ENCODE assay signal across 8 cellular contexts in genomic region chr19:1259873-1260748, GRCh38. TPM values are rescaled to one million over a fixed set of nuclear protein-coding genes. Genes with fewer than 3 reads are reported as not detected.
DNase-seq lines count a peak whose midpoint lies in the region; ATAC-seq lines count a peak whose summit lies in the region.

No MANE protein-coding gene starts in this region.

- H3K9me3 ChIP-seq in KOPT-K1 (ENCODE audit: insufficient read depth, low read length, poor library complexity, severe bottlenecking) = no peaks in the 10 kb centered on the region
- peaks cover 4% of the 10 kb centered on the region for H3K9me3 ChIP-seq in iPS-18c (ENCODE audit: control insufficient read depth, insufficient read depth, low read length)

- H3K27ac Mint-ChIP-seq in activated naive CD4-positive, alpha-beta T cell treated with anti-CD3 and anti-CD28 coated beads, Interleukin-2, amount 50 U/mL, for 24 hours = peak overlapping the region; percentile 92

- intact Hi-C loops in Right ventricle myocardium inferior (cut with DNase I) (no loop called here), cardiac septum (cut with DNase I) (no loop called here)

- peak overlapping the region; percentile 86 for H3K4me3 Mint-ChIP-seq in activated naive CD4-positive, alpha-beta T cell treated with anti-CD3 and anti-CD28 coated beads, Interleukin-2, amount 50 U/mL, for 24 hours

- H3K36me3 Mint-ChIP-seq in activated naive CD4-positive, alpha-beta T cell treated with anti-CD3 and anti-CD28 coated beads, Interleukin-2, amount 50 U/mL, for 24 hours = peaks cover 1% of the 10 kb centered on the region

- peaks cover 33% of the 10 kb centered on the region for H3K36me3 ChIP-seq in KOPT-K1 (ENCODE audit: insufficient read depth, low read length)

- H3K4me3 ChIP-seq in iPS-18c (ENCODE audit: insufficient read depth, low read depth, low read length) = peak overlapping the region; percentile 38; the same call in 1 of the 2 replicates

- no peaks in the 10 kb centered on the region for H3K9me3 Mint-ChIP-seq in activated naive CD4-positive, alpha-beta T cell treated with anti-CD3 and anti-CD28 coated beads, Interleukin-2, amount 50 U/mL, for 24 hours

- peak overlapping the region; percentile 88 for H3K27ac ChIP-seq in KOPT-K1 (ENCODE audit: low read depth, low read length, poor library complexity, severe bottlenecking)

- H3K4me1 Mint-ChIP-seq in activated naive CD4-positive, alpha-beta T cell treated with anti-CD3 and anti-CD28 coated beads, Interleukin-2, amount 50 U/mL, for 24 hours = peaks cover 48% of the 10 kb centered on the region

- peak; percentile 0 for ATAC-seq in Right ventricle myocardium inferior
- no peak for ATAC-seq in HG03571 (IDR thresholded peaks at IDR 0.05; ENCODE audit: unreplicated experiment)

- no peaks in the 10 kb centered on the region for H3K27me3 Mint-ChIP-seq in activated naive CD4-positive, alpha-beta T cell treated with anti-CD3 and anti-CD28 coated beads, Interleukin-2, amount 50 U/mL, for 24 hours

- no peak for DNase-seq in Right ventricle myocardium inferior (ENCODE audit: missing footprints)
- DNase-seq in cardiac septum (ENCODE audit: low spot score) = no peak
- DNase-seq in stimulated activated CD8-positive, alpha-beta memory T cell treated with anti-CD3 and anti-CD28 coated beads, Interleukin-12 subunit alpha, Interleukin-12 subunit beta, amount 100 ng/mL, for 4 hours (ENCODE audit: low read depth) = peak; percentile 48
- no peak for DNase-seq in 8988T

RNA-seq across cellular contexts. Expression of gene CIRBP, which starts 9.0 kb away (rescaled TPM):
- total RNA-seq in Right ventricle myocardium inferior (219 TPM), cardiac septum (318 TPM)

RNA-seq across cellular contexts. Expression of gene MIDN, which starts 11.7 kb away (rescaled TPM):
- total RNA-seq in Right ventricle myocardium inferior = 62.8 TPM
- 97.5 TPM for total RNA-seq in cardiac septum

RNA-seq across cellular contexts. Expression of gene FAM174C, which starts 15.2 kb away (rescaled TPM):
- total RNA-seq in Right ventricle myocardium inferior = 13.1 TPM
- 20.0 TPM for total RNA-seq in cardiac septum

RNA-seq across cellular contexts. Expression of gene ATP5F1D, which starts 18.6 kb away (rescaled TPM):
- 656 TPM for total RNA-seq in Right ventricle myocardium inferior
- 486 TPM for total RNA-seq in cardiac septum

RNA-seq across cellular contexts. Expression of gene CBARP, which starts 22.3 kb away (rescaled TPM):
- total RNA-seq in Right ventricle myocardium inferior (1.2 TPM), cardiac septum (1.9 TPM)
